Comparison of ENCODE assay signal across 20 cellular contexts in the genomic region with DNA sequence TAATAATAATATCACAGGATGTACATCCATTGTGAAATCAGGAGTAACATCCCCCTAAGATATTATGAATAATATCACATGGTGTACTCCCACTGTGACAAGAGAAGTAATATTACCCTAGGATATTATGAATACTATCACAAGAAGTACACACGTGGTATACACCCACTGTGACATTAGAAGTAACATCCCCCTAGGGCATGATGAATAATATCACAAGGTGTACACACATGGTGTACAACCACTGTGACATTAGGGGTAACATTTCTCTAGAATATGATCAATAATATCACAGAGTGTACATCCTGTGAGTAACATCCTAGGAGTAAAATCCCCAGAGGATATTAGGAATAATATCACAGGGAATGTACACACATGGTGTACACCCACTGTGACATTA. TPM values are rescaled to one million over a fixed set of nuclear protein-coding genes. Genes with fewer than 3 reads are reported as not detected.
A peak's percentile ranks its signal among the peaks of the same experiment; 100 is the strongest.
DNase-seq lines count a peak whose midpoint lies in the region; ATAC-seq and FAIRE-seq lines count a peak whose summit lies in the region.
"Had no signal": no experiment of that assay in that cellular context is flagged by ENCODE, and none has a peak within 500 bp of the region (broad histone marks: within the 10 kb centered on the region; RNA-seq: fewer than 3 reads in every experiment).

No MANE protein-coding gene starts in this region.

- no peak overlapping the region for H3K4me3 Mint-ChIP-seq in stimulated activated naive CD8-positive, alpha-beta T cell treated with anti-CD3 and anti-CD28 coated beads, Interleukin-15, amount 100 ng/mL, for 72 hours
- H3K4me3 Mint-ChIP-seq: CD4-positive, alpha-beta memory T cell; HFFc6 had no signal

- H3K4me1 Mint-ChIP-seq in stimulated activated naive CD8-positive, alpha-beta T cell treated with anti-CD3 and anti-CD28 coated beads, Interleukin-15, amount 100 ng/mL, for 72 hours = no peaks in the 10 kb centered on the region
- H3K4me1 Mint-ChIP-seq: CD4-positive, alpha-beta memory T cell had no signal

- H3K36me3 Mint-ChIP-seq in activated naive CD4-positive, alpha-beta T cell treated with anti-CD3 and anti-CD28 coated beads, Interleukin-2, amount 50 U/mL, for 72 hours = no peaks in the 10 kb centered on the region
- H3K36me3 Mint-ChIP-seq: CD4-positive, alpha-beta memory T cell had no signal

- no peak overlapping the region for H3K27ac Mint-ChIP-seq in activated naive CD4-positive, alpha-beta T cell treated with anti-CD3 and anti-CD28 coated beads, Interleukin-2, amount 50 U/mL, for 72 hours
- H3K27ac Mint-ChIP-seq in stimulated activated naive CD8-positive, alpha-beta T cell treated with anti-CD3 and anti-CD28 coated beads, Interleukin-15, amount 100 ng/mL, for 72 hours = no peak overlapping the region
- H3K27ac Mint-ChIP-seq: CD4-positive, alpha-beta memory T cell; HFFc6 had no signal

- H3K9me3 Mint-ChIP-seq in activated naive CD4-positive, alpha-beta T cell treated with anti-CD3 and anti-CD28 coated beads, Interleukin-2, amount 50 U/mL, for 72 hours = no peaks in the 10 kb centered on the region
- no peaks in the 10 kb centered on the region for H3K9me3 Mint-ChIP-seq in stimulated activated naive CD8-positive, alpha-beta T cell treated with anti-CD3 and anti-CD28 coated beads, Interleukin-15, amount 100 ng/mL, for 72 hours
- H3K9me3 Mint-ChIP-seq: CD4-positive, alpha-beta memory T cell; HFFc6 had no signal

- ATAC-seq in activated naive CD4-positive, alpha-beta T cell treated with anti-CD3 and anti-CD28 coated beads, Interleukin-2, amount 50 U/mL, for 72 hours = peak; percentile 41 to 42
- peak; percentile 55 for ATAC-seq in stimulated activated naive CD8-positive, alpha-beta T cell treated with anti-CD3 and anti-CD28 coated beads, Interleukin-15, Interleukin-2, amounts not matched to agents 100 U/mL and 50 U/mL, for 24 hours
- no peak for ATAC-seq in stimulated activated naive CD8-positive, alpha-beta T cell treated with anti-CD3 and anti-CD28 coated beads, Interleukin-15, amount 100 ng/mL, for 72 hours

- DNase-seq in activated naive CD4-positive, alpha-beta T cell treated with anti-CD3 and anti-CD28 coated beads, Interleukin-2, amount 50 U/mL, for 72 hours (ENCODE audit: low spot score in 2 of 2) = no peak
- no peak for DNase-seq in activated naive CD4-positive, alpha-beta T cell treated with Interleukin-2 at 50 U/mL for 16 hours
- no peak for DNase-seq in stimulated activated naive CD8-positive, alpha-beta T cell treated with anti-CD3 and anti-CD28 coated beads, Interleukin-15, Interleukin-2, amounts not matched to agents 100 U/mL and 50 U/mL, for 24 hours
- no peak for DNase-seq in stimulated activated naive CD8-positive, alpha-beta T cell treated with anti-CD3 and anti-CD28 coated beads, Interleukin-15, amount 100 ng/mL, for 72 hours
- no peak for DNase-seq in urothelium cell line (ENCODE audit: low spot score)
- no peak for DNase-seq in NCI-H187 (lab: John Stamatoyannopoulos, UW)
- DNase-seq: C1 segment of cervical spinal cord; Calu3; CD4-positive, alpha-beta memory T cell; COR-L47; DMS53; DMS79 treated with DMSO at 0.1 percent for 48 hours; GOT3; HFFc6 had no signal

- FAIRE-seq in urothelium cell line (lab: Jason Lieb, UNC) = peak; percentile 46
- FAIRE-seq: GM12892, H54 had no signal

- H3K27me3 Mint-ChIP-seq in stimulated activated naive CD8-positive, alpha-beta T cell treated with anti-CD3 and anti-CD28 coated beads, Interleukin-15, amount 100 ng/mL, for 72 hours = no peaks in the 10 kb centered on the region

RNA-seq across cellular contexts. Expression of a gene that starts 5.0 kb away (rescaled TPM):
- not detected for total RNA-seq in activated naive CD4-positive, alpha-beta T cell treated with anti-CD3 and anti-CD28 coated beads, Interleukin-2, amount 50 U/mL, for 72 hours
- total RNA-seq: A172; A673; Calu3; CD4-positive, alpha-beta memory T cell; Daoy; G401; HFFc6 had no signal

RNA-seq across cellular contexts. Expression of a gene that starts 43.9 kb away (rescaled TPM):
- 10 to 100 TPM; 21.3 to 31.2 TPM for total RNA-seq in activated naive CD4-positive, alpha-beta T cell treated with anti-CD3 and anti-CD28 coated beads, Interleukin-2, amount 50 U/mL, for 72 hours
